Comparison of ENCODE assay signal across 9 cellular contexts in genomic region chr6:169427856-169428255, GRCh38.
A peak's percentile ranks its signal among the peaks of the same experiment; 100 is the strongest.
DNase-seq lines count a peak whose midpoint lies in the region; ATAC-seq lines count a peak whose summit lies in the region.
"Had no signal": no experiment of that assay in that cellular context is flagged by ENCODE, and none has a peak within 500 bp of the region (broad histone marks: within the 10 kb centered on the region; RNA-seq: fewer than 3 reads in every experiment).

No MANE protein-coding gene starts in this region.

- H3K4me3 ChIP-seq in skeletal muscle cell (ENCODE audit: low read depth, low read length): no peak overlapping the region

- peaks cover 8% of the 10 kb centered on the region; the same call in 1 of the 2 replicates for H3K4me1 ChIP-seq in ES-I3 (ENCODE audit: insufficient read depth, low read length)

- no peaks in the 10 kb centered on the region for H3K36me3 ChIP-seq in ES-I3 (ENCODE audit: insufficient read depth, low read length)

- peak overlapping the region; percentile 49 for H3K9ac ChIP-seq in ES-I3 (ENCODE audit: low read depth, low read length)

- ATAC-seq in GM18861 (IDR thresholded peaks at IDR 0.05; ENCODE audit: unreplicated experiment): no peak
- no peak for ATAC-seq in HG03521 (IDR thresholded peaks at IDR 0.05; ENCODE audit: unreplicated experiment)
- no peak for ATAC-seq in HG03342 (IDR thresholded peaks at IDR 0.05; ENCODE audit: unreplicated experiment)

- H3K9me3 ChIP-seq in ES-I3 (ENCODE audit: control insufficient read depth, insufficient read depth, low read length): peaks cover 6% of the 10 kb centered on the region

- DNase-seq in amniotic epithelial cell (ENCODE audit: low read depth) (peak; percentile 83), hepatic stellate cell (ENCODE audit: low spot score) (peak; percentile 82), skeletal muscle cell (ENCODE audit: low read depth) (peak; percentile 46), DMS 273 treated with DMSO at 0.1 percent for 48 hours (lab: John Stamatoyannopoulos, UW) (no peak)
- DNase-seq: small intestine had no signal
